9 cellular contexts compared by ENCODE assay signal in genomic region chr15:34609658-34610057, GRCh38. TPM values are rescaled to one million over a fixed set of nuclear protein-coding genes. Genes with fewer than 3 reads are reported as not detected.
DNase-seq lines count a peak whose midpoint lies in the region; ATAC-seq and TF ChIP-seq lines count a peak whose summit lies in the region.
"Had no signal": no experiment of that assay in that cellular context is flagged by ENCODE, and none has a peak within 500 bp of the region (broad histone marks: within the 10 kb centered on the region; RNA-seq: fewer than 3 reads in every experiment).

No MANE protein-coding gene starts in this region.

- intact Hi-C loops in CD8-positive, alpha-beta T cell (cut with DNase I, micrococcal nuclease): loop anchor here (5.0 kb wide), 2 partner anchors 313 to 472 kb away; no protein-coding TSS in a partner anchor
- intact Hi-C loops in heart right ventricle (cut with DNase I) (loop anchor here in 1 of 10 donors (10.0 kb wide), 1 partner anchor 65 kb away; no protein-coding TSS in a partner anchor), ascending aorta (cut with DNase I) (no loop called here)

- no peaks in the 10 kb centered on the region for H3K9me3 Mint-ChIP-seq in CD8-positive, alpha-beta T cell

- no peak for ATAC-seq in CD8-positive, alpha-beta T cell
- ATAC-seq in GM18870 (IDR thresholded peaks at IDR 0.05; ENCODE audit: unreplicated experiment): peak; percentile 74
- peak in 6 of 8 donors; percentile 47 to 78 (median 54) for ATAC-seq in heart right ventricle
- ATAC-seq in gastroesophageal sphincter: no peak

- H3K36me3 Mint-ChIP-seq in CD8-positive, alpha-beta T cell: no peaks in the 10 kb centered on the region

- no peak for DNase-seq in CD8-positive, alpha-beta T cell
- peak; percentile 16 for DNase-seq in NOMO-1 treated with dmso at 0.1 percent for 144 hours (lab: John Stamatoyannopoulos, UW; ENCODE audit: unreplicated experiment)
- no peak for DNase-seq in heart right ventricle
- no peak for DNase-seq in inferior parietal cortex (ENCODE audit: extremely low spot score)
- DNase-seq in ascending aorta (ENCODE audit: low spot score in 2 of 2): no peak
- no peak for DNase-seq in HUDEP-2 (lab: John Stamatoyannopoulos, UW; ENCODE audit: unreplicated experiment in 76 of 76)
- DNase-seq: stimulated activated naive CD4-positive, alpha-beta T cell treated with Interleukin-2 at 50 U/mL for 16 hours had no signal

- H3K4me3 Mint-ChIP-seq in CD8-positive, alpha-beta T cell: peak overlapping the region; percentile 29

- no peaks in the 10 kb centered on the region for H3K36me3 ChIP-seq in CD8-positive, alpha-beta T cell (ENCODE audit: insufficient read depth, low read length)
- H3K36me3 ChIP-seq in heart right ventricle (no peaks in the 10 kb centered on the region), gastroesophageal sphincter (no peaks in the 10 kb centered on the region), ascending aorta (no peaks in the 10 kb centered on the region)

- H3K27ac Mint-ChIP-seq in CD8-positive, alpha-beta T cell: peak overlapping the region; percentile 27

- TF ChIP-seq CTCF in CD8-positive, alpha-beta T cell (IDR thresholded peaks at IDR 0.05): no peak
- TF ChIP-seq CTCF in heart right ventricle (IDR thresholded peaks at IDR 0.05): no peak
- TF ChIP-seq CTCF in gastroesophageal sphincter (IDR thresholded peaks at IDR 0.05): no peak
- no peak for TF ChIP-seq CTCF in ascending aorta (IDR thresholded peaks at IDR 0.05)

- no peak overlapping the region for H3K27ac ChIP-seq in CD8-positive, alpha-beta T cell (ENCODE audit: low read depth, low read length)
- H3K27ac ChIP-seq in heart right ventricle (peak overlapping the region in 5 of 10 donors; percentile 24 to 63 (median 56)), gastroesophageal sphincter (no peak overlapping the region), ascending aorta (no peak overlapping the region)

- TF ChIP-seq POLR2A in gastroesophageal sphincter (IDR thresholded peaks at IDR 0.05): no peak

- no peak for TF ChIP-seq EP300 in gastroesophageal sphincter (IDR thresholded peaks at IDR 0.05)

- no peaks in the 10 kb centered on the region for H3K9me3 ChIP-seq in CD8-positive, alpha-beta T cell (ENCODE audit: low read length)
- no peaks in the 10 kb centered on the region for H3K9me3 ChIP-seq in heart right ventricle
- no peaks in the 10 kb centered on the region for H3K9me3 ChIP-seq in gastroesophageal sphincter
- no peaks in the 10 kb centered on the region for H3K9me3 ChIP-seq in ascending aorta

- H3K4me3 ChIP-seq in CD8-positive, alpha-beta T cell (ENCODE audit: low read depth, low read length): no peak overlapping the region
- peak overlapping the region in 1 of 10 donors; percentile 11 for H3K4me3 ChIP-seq in heart right ventricle
- no peak overlapping the region for H3K4me3 ChIP-seq in gastroesophageal sphincter
- no peak overlapping the region for H3K4me3 ChIP-seq in ascending aorta

- H3K27me3 ChIP-seq in CD8-positive, alpha-beta T cell (ENCODE audit: insufficient read depth, low read length): no peaks in the 10 kb centered on the region
- H3K27me3 ChIP-seq in heart right ventricle: peaks cover 0 to 43% (median 0%) of the 10 kb centered on the region in 7 donors
- peaks cover 9% of the 10 kb centered on the region for H3K27me3 ChIP-seq in gastroesophageal sphincter
- no peaks in the 10 kb centered on the region for H3K27me3 ChIP-seq in ascending aorta

- POLR2A ChIA-PET in CD8-positive, alpha-beta T cell (lab: Charles Lee): interaction anchor here (0.8 kb wide), 1 partner anchor 13 kb away, joined by 3 read pairs; no protein-coding TSS in a partner anchor

- 7 to 10% methylated on average over 7 of the region's 7 CpGs for WGBS in heart right ventricle, 2 donors
- 18 to 37% methylated on average over 3 to 7 of the region's 7 CpGs for WGBS in gastroesophageal sphincter (ENCODE audit: low coverage in 1 of 2), 2 donors

- peaks cover 18% of the 10 kb centered on the region for H3K4me1 Mint-ChIP-seq in CD8-positive, alpha-beta T cell (ENCODE audit: low read depth)

- peaks cover 18% of the 10 kb centered on the region for H3K4me1 ChIP-seq in CD8-positive, alpha-beta T cell (ENCODE audit: insufficient read depth, low read length)
- H3K4me1 ChIP-seq in heart right ventricle: peaks cover 0 to 21% (median 16%) of the 10 kb centered on the region in 9 donors
- no peaks in the 10 kb centered on the region for H3K4me1 ChIP-seq in gastroesophageal sphincter
- H3K4me1 ChIP-seq in ascending aorta: no peaks in the 10 kb centered on the region

- CTCF ChIA-PET in CD8-positive, alpha-beta T cell (lab: Charles Lee): interaction anchor here (1.0 to 1.3 kb wide), 3 partner anchors 10 to 310 kb away, joined by 4 to 5 read pairs (median 4); no protein-coding TSS in a partner anchor

- peaks cover 18% of the 10 kb centered on the region for H3K27me3 Mint-ChIP-seq in CD8-positive, alpha-beta T cell (ENCODE audit: low read depth)

RNA-seq across cellular contexts. Expression of gene GOLGA8B, which starts 26.2 kb away (rescaled TPM):
- 100 to 1,000 TPM; 303 to 342 TPM for total RNA-seq in CD8-positive, alpha-beta T cell
- total RNA-seq in heart right ventricle: 10 to 100 TPM; 10.7 to 36.6 (median 21.4) TPM
- polyA plus RNA-seq in heart right ventricle: 10 to 100 TPM in 1 of 2 donors, 1 to 10 TPM in 1; 4.0 to 80.6 TPM
- 100 to 1,000 TPM in 1 of 4 donors, 10 to 100 TPM in 2, 1 to 10 TPM in 1; 1.6 to 180 (median 52.5) TPM for total RNA-seq in gastroesophageal sphincter
- total RNA-seq in ascending aorta: 31.3 TPM

Comparison
In these comparisons a context has a peak if more than half of its experiments do, and no peak if none do; other contexts are left out.
1. ATAC-seq: peak in GM18870 (single experiment) and heart right ventricle (6 of 8); none in CD8-positive, alpha-beta T cell (single experiment) and gastroesophageal sphincter (single experiment).